14 cellular contexts compared by ENCODE assay signal in the genomic region with DNA sequence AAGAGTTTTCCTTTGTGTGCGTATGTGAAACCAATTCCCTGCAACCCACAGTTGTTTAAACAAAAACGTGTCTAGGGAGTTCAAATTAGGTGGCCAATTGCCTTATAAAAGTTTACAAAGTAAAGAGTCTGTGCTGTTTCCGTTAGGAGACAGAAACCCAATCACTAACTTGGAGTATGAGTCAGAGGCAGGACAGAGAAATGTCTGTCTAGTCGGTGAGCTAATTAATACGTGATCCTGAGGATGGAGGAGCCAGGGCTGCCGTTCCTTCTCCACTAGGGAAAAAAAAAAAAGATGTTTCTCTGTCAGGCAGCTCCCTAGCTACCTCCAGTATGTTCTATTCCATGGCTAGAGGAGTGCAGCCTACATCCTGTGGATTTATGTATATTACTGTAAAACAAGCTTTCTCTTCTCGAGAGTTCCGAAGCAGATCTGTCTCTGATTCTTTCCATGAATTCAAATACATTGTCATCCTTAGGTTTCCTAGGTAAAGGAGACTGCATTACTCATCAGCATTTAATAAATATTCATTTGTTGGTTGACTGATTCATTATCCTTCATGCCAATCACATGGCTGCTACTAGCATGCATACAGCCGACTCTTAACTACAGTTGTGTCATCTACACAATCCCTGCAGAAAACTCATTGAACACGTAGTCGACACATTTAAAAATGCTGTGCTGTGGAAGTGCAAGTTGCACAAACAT.
DNase-seq lines count a peak whose midpoint lies in the region; ATAC-seq lines count a peak whose summit lies in the region.
"Had no signal": no experiment of that assay in that cellular context is flagged by ENCODE, and none has a peak within 500 bp of the region (broad histone marks: within the 10 kb centered on the region; RNA-seq: fewer than 3 reads in every experiment).

No MANE protein-coding gene starts in this region.

- ATAC-seq in activated naive CD8-positive, alpha-beta T cell treated with anti-CD3 and anti-CD28 coated beads, Interleukin-2, amount 50 U/mL, for 24 hours: no peak
- no peak for ATAC-seq in GM21367 (IDR thresholded peaks at IDR 0.05; ENCODE audit: unreplicated experiment)
- no peak for ATAC-seq in activated T-helper 17 cell treated with anti-CD3 and anti-CD28 coated beads, Interleukin-2, amount 50 U/mL, for 72 hours (replicated peaks)

- H3K4me3 ChIP-seq in skeletal muscle cell (ENCODE audit: low read depth, low read length): no peak overlapping the region
- H3K4me3 ChIP-seq: colonic mucosa, heart left ventricle, skin epidermis had no signal

- peaks cover 4% of the 10 kb centered on the region for H3K27me3 Mint-ChIP-seq in activated naive CD8-positive, alpha-beta T cell treated with anti-CD3 and anti-CD28 coated beads, Interleukin-2, amount 50 U/mL, for 24 hours
- no peaks in the 10 kb centered on the region for H3K27me3 Mint-ChIP-seq in activated T-helper 17 cell treated with anti-CD3 and anti-CD28 coated beads, Interleukin-2, amount 50 U/mL, for 72 hours

- H3K36me3 Mint-ChIP-seq in activated naive CD8-positive, alpha-beta T cell treated with anti-CD3 and anti-CD28 coated beads, Interleukin-2, amount 50 U/mL, for 24 hours (ENCODE audit: low read depth): no peaks in the 10 kb centered on the region
- no peaks in the 10 kb centered on the region for H3K36me3 Mint-ChIP-seq in activated T-helper 17 cell treated with anti-CD3 and anti-CD28 coated beads, Interleukin-2, amount 50 U/mL, for 72 hours (ENCODE audit: low read depth)

- no peak overlapping the region for H3K4me3 Mint-ChIP-seq in activated naive CD8-positive, alpha-beta T cell treated with anti-CD3 and anti-CD28 coated beads, Interleukin-2, amount 50 U/mL, for 24 hours
- H3K4me3 Mint-ChIP-seq in activated T-helper 17 cell treated with anti-CD3 and anti-CD28 coated beads, Interleukin-2, amount 50 U/mL, for 72 hours: no peak overlapping the region

- DNase-seq in HCEC 1CT: peak; percentile 43
- peak; percentile 83 for DNase-seq in amniotic epithelial cell (ENCODE audit: low read depth)
- DNase-seq in hepatic stellate cell (ENCODE audit: low spot score): peak; percentile 52
- DNase-seq in skeletal muscle cell (ENCODE audit: low read depth): peak; percentile 56
- DNase-seq in activated naive CD8-positive, alpha-beta T cell treated with anti-CD3 and anti-CD28 coated beads, Interleukin-2, amount 50 U/mL, for 24 hours: no peak
- no peak for DNase-seq in activated CD4-positive, alpha-beta T cell treated with anti-CD3 and anti-CD28 coated beads, Interleukin-2, amount 50 U/mL, for 48 hours
- DNase-seq: colonic mucosa, DMS79, heart left ventricle, NCI-H2029, RPMI8226 had no signal

- no peaks in the 10 kb centered on the region for H3K4me1 Mint-ChIP-seq in activated naive CD8-positive, alpha-beta T cell treated with anti-CD3 and anti-CD28 coated beads, Interleukin-2, amount 50 U/mL, for 24 hours
- H3K4me1 Mint-ChIP-seq in activated T-helper 17 cell treated with anti-CD3 and anti-CD28 coated beads, Interleukin-2, amount 50 U/mL, for 72 hours: no peaks in the 10 kb centered on the region

- H3K9me3 Mint-ChIP-seq in activated naive CD8-positive, alpha-beta T cell treated with anti-CD3 and anti-CD28 coated beads, Interleukin-2, amount 50 U/mL, for 24 hours: no peaks in the 10 kb centered on the region
- no peaks in the 10 kb centered on the region for H3K9me3 Mint-ChIP-seq in activated T-helper 17 cell treated with anti-CD3 and anti-CD28 coated beads, Interleukin-2, amount 50 U/mL, for 72 hours

- H3K27ac Mint-ChIP-seq in activated naive CD8-positive, alpha-beta T cell treated with anti-CD3 and anti-CD28 coated beads, Interleukin-2, amount 50 U/mL, for 24 hours: no peak overlapping the region
- H3K27ac Mint-ChIP-seq in activated T-helper 17 cell treated with anti-CD3 and anti-CD28 coated beads, Interleukin-2, amount 50 U/mL, for 72 hours: no peak overlapping the region

Comparison
In these comparisons a context has a peak if more than half of its experiments do, and no peak if none do; other contexts are left out.
1. DNase-seq: peak in HCEC 1CT (single experiment), amniotic epithelial cell (single experiment), hepatic stellate cell (single experiment) and skeletal muscle cell (single experiment); none in activated naive CD8-positive, alpha-beta T cell treated with anti-CD3 and anti-CD28 coated beads, Interleukin-2, amount 50 U/mL, for 24 hours (single experiment) and activated CD4-positive, alpha-beta T cell treated with anti-CD3 and anti-CD28 coated beads, Interleukin-2, amount 50 U/mL, for 48 hours (0 of 2).